1 cellular context compared by ENCODE assay signal in the genomic region with DNA sequence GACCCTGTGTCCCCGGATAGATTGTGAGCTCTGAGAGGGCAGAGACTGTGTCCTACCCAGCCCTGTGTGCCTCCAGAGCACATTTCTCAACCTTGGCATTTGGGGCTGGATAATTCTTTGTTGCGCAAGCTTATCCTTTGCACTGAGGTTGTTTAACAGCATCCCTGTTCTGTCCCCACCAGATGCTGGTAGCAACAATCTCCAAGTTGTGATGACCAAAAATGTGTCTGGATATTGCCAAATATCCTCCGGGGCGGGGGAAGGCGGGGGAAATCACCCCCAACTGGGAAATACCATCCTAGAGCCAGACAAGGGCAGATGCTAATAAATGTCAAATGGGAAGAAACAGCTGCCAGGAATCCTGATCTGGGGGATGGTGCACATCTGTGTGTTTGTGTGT.
TF ChIP-seq lines count a peak whose summit lies in the region.

No MANE protein-coding gene starts in this region.

TF ChIP-seq in K562, 482 proteins besides CTCF, POLR2A, EP300 and RAD21:
- no peak for TF ChIP-seq MYBL2 (IDR thresholded peaks at IDR 0.05; ENCODE audit: low read depth)
- no peak for TF ChIP-seq MYBL2 (CRISPR knock-in tag; IDR thresholded peaks at IDR 0.05; ENCODE audit: borderline replicate concordance)
- no peak for TF ChIP-seq YY1 (IDR thresholded peaks at IDR 0.05; ENCODE audit: borderline replicate concordance in 1 of 3, control insufficient read depth in 1 of 3, extremely low read depth in 1 of 3, insufficient read depth in 3 of 3, insufficient read length in 1 of 3, insufficient replicate concordance in 2 of 3, low read depth in 1 of 3, low read length in 2 of 3)
- 0 out of 2 replicates have a peak, but pooled peaks have one; percentile 9 for TF ChIP-seq CEBPG (CRISPR knock-in tag; IDR thresholded peaks at IDR 0.05)
- TF ChIP-seq CEBPG (tag; conservative IDR thresholded peaks at IDR 0.05 in 1 of 2, IDR thresholded peaks at IDR 0.05 in 1 of 2): peak in 1 of 2 experiments; percentile 26; a peak in 1 of 4 replicates
- peak; percentile 85 for TF ChIP-seq CEBPB (tag; IDR thresholded peaks at IDR 0.05)
